22 cellular contexts compared by ENCODE assay signal in the genomic region with DNA sequence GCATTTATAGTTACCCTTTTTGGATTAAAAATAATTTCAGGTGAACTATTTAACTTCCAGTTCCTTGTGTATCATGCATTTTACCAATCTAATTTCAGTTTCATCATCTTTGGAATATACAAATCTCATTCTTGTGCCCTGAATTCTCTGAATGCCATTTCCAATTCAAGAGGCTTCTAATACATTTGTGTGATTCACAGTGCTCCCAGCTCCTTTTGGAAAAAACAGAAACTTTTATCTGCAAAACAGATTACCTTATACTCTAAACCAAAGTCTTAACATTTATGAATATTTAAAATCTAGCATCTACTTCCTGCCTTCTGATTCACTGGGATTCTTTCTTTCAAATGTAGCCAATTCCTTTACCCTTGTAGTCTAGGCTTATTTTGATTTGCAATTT. TPM values are rescaled to one million over a fixed set of nuclear protein-coding genes. Genes with fewer than 3 reads are reported as not detected.
A peak's percentile ranks its signal among the peaks of the same experiment; 100 is the strongest.
DNase-seq lines count a peak whose midpoint lies in the region; ATAC-seq and TF ChIP-seq lines count a peak whose summit lies in the region.
"Had no signal": no experiment of that assay in that cellular context is flagged by ENCODE, and none has a peak within 500 bp of the region (broad histone marks: within the 10 kb centered on the region; RNA-seq: fewer than 3 reads in every experiment).

No MANE protein-coding gene starts in this region.

- H3K4me2 ChIP-seq in Loucy (ENCODE audit: low read depth, low read length, poor library complexity, severe bottlenecking) = no peak overlapping the region
- H3K4me2 ChIP-seq: A549 had no signal

- DNase-seq in EH (ENCODE audit: low read depth) (peak; percentile 18), amniotic stem cell (lab: John Stamatoyannopoulos, UW) (peak; percentile 13), iris pigment epithelial cell (ENCODE audit: low read depth) (peak; percentile 54), NCI-H69 (lab: John Stamatoyannopoulos, UW) (no peak), NCI-H2107 treated with DMSO at 0.1 percent for 48 hours (lab: John Stamatoyannopoulos, UW; ENCODE audit: unreplicated experiment) (no peak), omental fat pad (ENCODE audit: low spot score) (no peak)
- DNase-seq: Calu3; CD8-positive, alpha-beta memory T cell; DMS79 treated with DMSO at 0.1 percent for 48 hours; MG63; NCI-H1105 treated with DMSO at 0.1 percent for 48 hours; NCI-H146; NCI-H1930; NCI-H2107; NCI-H526 treated with DMSO at 0.1 percent for 48 hours; Peyer's patch; SIG-M5 had no signal

- TF ChIP-seq CTCF in Loucy (conservative IDR thresholded peaks at IDR 0.05; ENCODE audit: low read length) = no peak
- no peak for TF ChIP-seq CTCF in omental fat pad (IDR thresholded peaks at IDR 0.05)

- H3K36me3 ChIP-seq in Loucy (ENCODE audit: insufficient read depth, low read length) = no peaks in the 10 kb centered on the region
- H3K36me3 ChIP-seq: MG63, Peyer's patch had no signal

- H3K4me3 ChIP-seq in Loucy (ENCODE audit: low read length, poor library complexity, severe bottlenecking) = no peak overlapping the region
- H3K4me3 ChIP-seq: A549, K562, MG63, Peyer's patch, SK-N-MC had no signal

- no peaks in the 10 kb centered on the region for H3K79me2 ChIP-seq in Loucy (ENCODE audit: insufficient read depth, low read length)

- no peak overlapping the region for H3K9ac ChIP-seq in Loucy (ENCODE audit: low read depth, low read length, poor library complexity, severe bottlenecking)

- H3K4me1 ChIP-seq in Loucy (ENCODE audit: insufficient read depth, low read length, poor library complexity, severe bottlenecking) = no peaks in the 10 kb centered on the region
- H3K4me1 ChIP-seq: A549, Peyer's patch had no signal

- no peaks in the 10 kb centered on the region for H3K27me3 ChIP-seq in Loucy (ENCODE audit: insufficient read depth, low read length, poor library complexity, severe bottlenecking)
- H3K27me3 ChIP-seq: MG63, Peyer's patch had no signal

- ATAC-seq in omental fat pad (ENCODE audit: low FRiP score) = no peak
- ATAC-seq: A549, HepG2 had no signal

- no peaks in the 10 kb centered on the region for H3K9me3 ChIP-seq in Loucy (ENCODE audit: insufficient read depth, low read depth, low read length)
- H3K9me3 ChIP-seq: A549, MG63, Peyer's patch had no signal

- H2AFZ ChIP-seq in Loucy (ENCODE audit: low read length) = peak overlapping the region; percentile 21; the same call in 1 of the 2 replicates

- H4K20me1 ChIP-seq in Loucy (ENCODE audit: insufficient read depth, low read length, poor library complexity, severe bottlenecking) = no peaks in the 10 kb centered on the region

- H3F3A ChIP-seq in Loucy (ENCODE audit: low read depth) = no peaks in the 10 kb centered on the region

- H3K9me2 ChIP-seq in Loucy (replicated peaks; ENCODE audit: low read depth, low read length) = no peaks in the 10 kb centered on the region

RNA-seq across cellular contexts. Expression of a gene that starts 11.1 kb away (rescaled TPM):
- 1 to 10 TPM; 4.7 to 9.7 (median 6.9) TPM for total RNA-seq in omental fat pad

RNA-seq across cellular contexts. Expression of a gene that starts 19.0 kb away (rescaled TPM):
- total RNA-seq in omental fat pad = 10 to 100 TPM; 31.4 to 53.0 (median 47.2) TPM
- total RNA-seq: HepG2 had no signal

Comparison
In these comparisons a context has a peak if more than half of its experiments do, and no peak if none do; other contexts are left out.
1. DNase-seq: peak in EH (single experiment), amniotic stem cell (single experiment) and iris pigment epithelial cell (single experiment); none in NCI-H69 (single experiment), NCI-H2107 treated with DMSO at 0.1 percent for 48 hours (single experiment) and omental fat pad (single experiment).